Comparison of ENCODE assay signal across 1 cellular context in the genomic region with DNA sequence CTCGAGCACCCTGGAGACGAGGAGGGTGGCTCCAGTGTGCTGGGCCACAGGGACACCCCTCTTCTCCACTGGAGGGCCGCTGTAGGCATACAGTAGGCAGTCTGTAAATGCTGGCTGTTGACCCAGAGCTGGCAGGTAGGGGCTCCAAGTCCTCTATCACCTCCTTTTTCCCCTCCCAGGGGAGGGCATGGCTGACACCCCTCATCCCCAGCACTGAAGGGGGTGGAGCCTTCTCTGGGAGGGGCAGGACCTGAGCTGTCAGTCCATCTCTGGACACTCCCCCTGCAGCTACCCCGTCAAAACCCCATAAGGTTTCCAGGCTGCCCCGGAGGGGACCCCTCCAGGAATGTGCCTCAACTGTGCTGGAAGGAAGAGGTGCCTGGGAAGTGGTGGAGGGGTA.
TF ChIP-seq lines count a peak whose summit lies in the region.

No MANE protein-coding gene starts in this region.

TF ChIP-seq in HEK293T, 16 proteins besides CTCF, POLR2A, EP300 and RAD21:
- TF ChIP-seq, protein P1, sequence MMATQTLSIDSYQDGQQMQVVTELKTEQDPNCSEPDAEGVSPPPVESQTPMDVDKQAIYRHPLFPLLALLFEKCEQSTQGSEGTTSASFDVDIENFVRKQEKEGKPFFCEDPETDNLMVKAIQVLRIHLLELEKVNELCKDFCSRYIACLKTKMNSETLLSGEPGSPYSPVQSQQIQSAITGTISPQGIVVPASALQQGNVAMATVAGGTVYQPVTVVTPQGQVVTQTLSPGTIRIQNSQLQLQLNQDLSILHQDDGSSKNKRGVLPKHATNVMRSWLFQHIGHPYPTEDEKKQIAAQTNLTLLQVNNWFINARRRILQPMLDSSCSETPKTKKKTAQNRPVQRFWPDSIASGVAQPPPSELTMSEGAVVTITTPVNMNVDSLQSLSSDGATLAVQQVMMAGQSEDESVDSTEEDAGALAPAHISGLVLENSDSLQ (IDR thresholded peaks at IDR 0.05) = peak; percentile 46; the same call in 1 of the 2 replicates
- no peak for TF ChIP-seq CTBP1 (IDR thresholded peaks at IDR 0.05; ENCODE audit: borderline replicate concordance)
